23 cellular contexts compared by ENCODE assay signal in the genomic region with DNA sequence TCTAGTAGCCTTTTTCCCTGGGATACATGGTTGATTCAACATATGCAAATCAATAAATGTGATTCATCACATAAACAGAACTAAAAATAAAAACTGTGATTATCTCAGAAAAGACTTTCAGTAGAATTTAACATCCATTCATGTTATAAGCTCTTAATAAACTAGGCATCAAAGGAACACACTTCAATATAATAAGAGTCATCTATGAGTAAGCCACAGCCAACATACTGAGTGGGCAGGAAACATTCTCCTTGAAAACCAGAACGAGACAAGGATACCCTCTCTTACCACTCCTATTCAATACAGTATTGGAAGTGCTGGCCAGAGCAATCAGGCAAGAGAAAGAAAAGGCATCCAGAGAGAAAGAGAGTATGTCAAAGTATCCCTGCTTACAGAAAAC.
"Had no signal": no experiment of that assay in that cellular context is flagged by ENCODE, and none has a peak within 500 bp of the region (broad histone marks: within the 10 kb centered on the region; RNA-seq: fewer than 3 reads in every experiment).

No MANE protein-coding gene starts in this region.

- H3K27me3 Mint-ChIP-seq: memory B cell had no signal

- ATAC-seq: heart left ventricle, lower lobe of right lung, natural killer cell, right cardiac atrium had no signal

- H3K27ac ChIP-seq: coronary artery, heart left ventricle, left ventricle myocardium inferior, lower lobe of right lung, stomach, thoracic aorta, transverse colon had no signal

- FAIRE-seq: endothelial cell of umbilical vein, frontal cortex, small intestine had no signal

- H3K27ac Mint-ChIP-seq: endodermal cell, memory B cell, mesothelial cell of epicardium, natural killer cell had no signal

- H3K36me3 ChIP-seq: heart left ventricle, left ventricle myocardium inferior, lower lobe of right lung, stomach, thoracic aorta, transverse colon had no signal

- H3K36me3 Mint-ChIP-seq: memory B cell, mesothelial cell of epicardium, natural killer cell had no signal

- H3K4me1 ChIP-seq: heart left ventricle, left ventricle myocardium inferior, lower lobe of right lung, stomach, transverse colon had no signal

- H3K27me3 ChIP-seq: heart left ventricle, stomach, transverse colon had no signal

- H3K4me1 Mint-ChIP-seq: endodermal cell, memory B cell, mesothelial cell of epicardium, natural killer cell, neural crest cell had no signal

- H3K4me3 Mint-ChIP-seq: endodermal cell, memory B cell, mesothelial cell of epicardium, natural killer cell, neural crest cell had no signal

- H3K4me3 ChIP-seq: coronary artery, heart left ventricle, left ventricle myocardium inferior, lower lobe of right lung, stomach, thoracic aorta, transverse colon had no signal

- DNase-seq: effector CD4-positive, alpha-beta T cell; endodermal cell; heart left ventricle; hypothalamus; islet precursor cell; left ventricle myocardium inferior; lower lobe of right lung; natural killer cell; posterior cingulate gyrus; right cardiac atrium; small intestine; stimulated activated CD4-positive, alpha-beta T cell treated with anti-CD3 and anti-CD28 coated beads, Interleukin-12 subunit alpha, Interleukin-12 subunit beta, amount 100 ng/mL, for 4 hours; stimulated activated naive CD4-positive, alpha-beta T cell; stomach; substantia nigra; transverse colon had no signal

- H3K9me3 ChIP-seq: lower lobe of right lung, thoracic aorta, transverse colon had no signal
